ENCODE assay signal across 23 cellular contexts in genomic region chr16:78311831-78312230, GRCh38.
DNase-seq lines count a peak whose midpoint lies in the region; ATAC-seq and TF ChIP-seq lines count a peak whose summit lies in the region.
"Had no signal": no experiment of that assay in that cellular context is flagged by ENCODE, and none has a peak within 500 bp of the region (broad histone marks: within the 10 kb centered on the region; RNA-seq: fewer than 3 reads in every experiment).

No MANE protein-coding gene starts in this region.

- H3K36me3 ChIP-seq in GM23338 (ENCODE audit: insufficient read depth) (no peaks in the 10 kb centered on the region), endodermal cell (ENCODE audit: control insufficient read depth, insufficient read depth, low read length) (peaks cover 10% of the 10 kb centered on the region), neural progenitor cell (no peaks in the 10 kb centered on the region)

- no peaks in the 10 kb centered on the region for H3K27me3 ChIP-seq in GM23338 (ENCODE audit: insufficient read depth)
- no peaks in the 10 kb centered on the region for H3K27me3 ChIP-seq in endodermal cell (ENCODE audit: control insufficient read depth, insufficient read depth, low read length, poor library complexity, severe bottlenecking)
- no peaks in the 10 kb centered on the region for H3K27me3 ChIP-seq in neural progenitor cell

- H3K4me3 ChIP-seq in GM23338: no peak overlapping the region
- H3K4me3 ChIP-seq in endodermal cell (ENCODE audit: low read length): peak overlapping the region; percentile 80
- H3K4me3 ChIP-seq in neural progenitor cell: peak overlapping the region; percentile 7
- H3K4me3 ChIP-seq: GM23248, SK-N-MC had no signal

- no peak overlapping the region for H3K4me3 Mint-ChIP-seq in GM23338
- no peak overlapping the region for H3K4me3 Mint-ChIP-seq in endodermal cell
- no peak overlapping the region for H3K4me3 Mint-ChIP-seq in neural progenitor cell
- H3K4me3 Mint-ChIP-seq in activated naive CD4-positive, alpha-beta T cell treated with anti-CD3 and anti-CD28 coated beads, Interleukin-2, amount 10 ng/mL, durations not matched to agents 7 days and 5 days: no peak overlapping the region
- H3K4me3 Mint-ChIP-seq: CD14-positive monocyte; CD8-positive, alpha-beta memory T cell; IgD-negative memory B cell had no signal

- H3K9me3 Mint-ChIP-seq in GM23338 (no peaks in the 10 kb centered on the region), endodermal cell (no peaks in the 10 kb centered on the region), neural progenitor cell (no peaks in the 10 kb centered on the region)
- no peaks in the 10 kb centered on the region for H3K9me3 Mint-ChIP-seq in activated naive CD4-positive, alpha-beta T cell treated with anti-CD3 and anti-CD28 coated beads, Interleukin-2, amount 10 ng/mL, durations not matched to agents 7 days and 5 days
- H3K9me3 Mint-ChIP-seq: CD14-positive monocyte; CD8-positive, alpha-beta memory T cell; IgD-negative memory B cell had no signal

- H3K27ac ChIP-seq in GM23338 (ENCODE audit: low read depth) (no peak overlapping the region), endodermal cell (ENCODE audit: low read depth, low read length) (no peak overlapping the region), neural progenitor cell (peak overlapping the region; percentile 9)
- H3K27ac ChIP-seq: GM23248, KMS-11, RWPE1, SK-N-MC had no signal

- CTCF ChIA-PET in activated naive CD4-positive, alpha-beta T cell treated with anti-CD3 and anti-CD28 coated beads, Interleukin-2, amount 10 ng/mL, durations not matched to agents 7 days and 5 days (lab: Charles Lee): no interaction called here

- ATAC-seq in GM23338 (peak; percentile 18; the same call in 2 of the 3 replicates), HG03108 (IDR thresholded peaks at IDR 0.05; ENCODE audit: unreplicated experiment) (no peak)
- ATAC-seq: Panc1 had no signal

- H3K4me1 Mint-ChIP-seq in GM23338 (peaks cover 54% of the 10 kb centered on the region), endodermal cell (peaks cover 59% of the 10 kb centered on the region), neural progenitor cell (peaks cover 43% of the 10 kb centered on the region)
- H3K4me1 Mint-ChIP-seq in activated naive CD4-positive, alpha-beta T cell treated with anti-CD3 and anti-CD28 coated beads, Interleukin-2, amount 10 ng/mL, durations not matched to agents 7 days and 5 days: peaks cover 7% of the 10 kb centered on the region
- H3K4me1 Mint-ChIP-seq: CD14-positive monocyte had no signal

- H3K27ac Mint-ChIP-seq in GM23338 (no peak overlapping the region), endodermal cell (no peak overlapping the region), neural progenitor cell (no peak overlapping the region)
- H3K27ac Mint-ChIP-seq in activated naive CD4-positive, alpha-beta T cell treated with anti-CD3 and anti-CD28 coated beads, Interleukin-2, amount 10 ng/mL, durations not matched to agents 7 days and 5 days: no peak overlapping the region

- H3K36me3 Mint-ChIP-seq in GM23338 (ENCODE audit: low read depth) (no peaks in the 10 kb centered on the region), endodermal cell (ENCODE audit: low read depth) (no peaks in the 10 kb centered on the region), neural progenitor cell (no peaks in the 10 kb centered on the region)
- no peaks in the 10 kb centered on the region for H3K36me3 Mint-ChIP-seq in activated naive CD4-positive, alpha-beta T cell treated with anti-CD3 and anti-CD28 coated beads, Interleukin-2, amount 10 ng/mL, durations not matched to agents 7 days and 5 days
- H3K36me3 Mint-ChIP-seq: CD14-positive monocyte had no signal

- no peaks in the 10 kb centered on the region for H4K20me1 ChIP-seq in GM23338 (replicated peaks; ENCODE audit: insufficient read depth)
- no peaks in the 10 kb centered on the region for H4K20me1 ChIP-seq in neural progenitor cell (ENCODE audit: low read depth)

- H3K4me1 ChIP-seq in GM23338 (ENCODE audit: insufficient read depth): peaks cover 43% of the 10 kb centered on the region
- H3K4me1 ChIP-seq in endodermal cell (ENCODE audit: control insufficient read depth, insufficient read depth, low read length): peaks cover 20% of the 10 kb centered on the region
- H3K4me1 ChIP-seq in neural progenitor cell: peaks cover 35% of the 10 kb centered on the region

- no peak for TF ChIP-seq CTCF in GM23338 (conservative IDR thresholded peaks at IDR 0.05; ENCODE audit: low read depth in 2 of 2)
- TF ChIP-seq CTCF in endodermal cell (conservative IDR thresholded peaks at IDR 0.05): no peak
- no peak for TF ChIP-seq CTCF in neural progenitor cell (IDR thresholded peaks at IDR 0.05)

- no peak for DNase-seq in GM23338 (ENCODE audit: low spot score)
- no peak for DNase-seq in endodermal cell
- DNase-seq in neural progenitor cell (ENCODE audit: low spot score): no peak
- DNase-seq in OCI-M2 (lab: John Stamatoyannopoulos, UW; ENCODE audit: unreplicated experiment): no peak
- no peak for DNase-seq in GF-D8 (lab: John Stamatoyannopoulos, UW)
- DNase-seq in activated naive CD4-positive, alpha-beta T cell treated with anti-CD3 and anti-CD28 coated beads, Interleukin-2, amount 10 ng/mL, durations not matched to agents 7 days and 5 days: no peak
- DNase-seq: CD8-positive, alpha-beta memory T cell; GM23248; HCEC 1CT; NCI-H1048; NCI-H1694; NCI-H2029 treated with DMSO at 0.1 percent for 48 hours; NCI-H226; NCI-H510A; NCI-H69; SHP77 had no signal

- no peaks in the 10 kb centered on the region for H3F3A ChIP-seq in GM23338 (replicated peaks; ENCODE audit: low read depth)
- no peaks in the 10 kb centered on the region for H3F3A ChIP-seq in neural progenitor cell (ENCODE audit: low read depth)

- H3K9me2 ChIP-seq in GM23338 (ENCODE audit: insufficient read depth): peaks cover 2% of the 10 kb centered on the region; the same call in 1 of the 2 replicates

- H2AFZ ChIP-seq in GM23338 (no peak overlapping the region), neural progenitor cell (replicated peaks) (no peak overlapping the region)
- H2AFZ ChIP-seq: GM23248 had no signal

- no peaks in the 10 kb centered on the region for H3K9me3 ChIP-seq in endodermal cell (ENCODE audit: control insufficient read depth, low read length)
- H3K9me3 ChIP-seq in neural progenitor cell (ENCODE audit: low read depth): no peaks in the 10 kb centered on the region

- 69 to 70% methylated on average over 2 to 4 of the region's 4 CpGs for WGBS in endodermal cell (ENCODE audit: insufficient coverage in 1 of 2, insufficient read length in 1 of 2), 2 experiments

- H3K27me3 Mint-ChIP-seq in GM23338 (ENCODE audit: insufficient read depth, low read depth, poor library complexity) (peaks cover 6% of the 10 kb centered on the region), endodermal cell (ENCODE audit: insufficient read depth) (no peaks in the 10 kb centered on the region), neural progenitor cell (ENCODE audit: insufficient read depth, low read depth) (no peaks in the 10 kb centered on the region)
- H3K27me3 Mint-ChIP-seq in activated naive CD4-positive, alpha-beta T cell treated with anti-CD3 and anti-CD28 coated beads, Interleukin-2, amount 10 ng/mL, durations not matched to agents 7 days and 5 days: no peaks in the 10 kb centered on the region
- H3K27me3 Mint-ChIP-seq: CD8-positive, alpha-beta memory T cell; IgD-negative memory B cell had no signal

- H3K79me2 ChIP-seq in GM23338 (replicated peaks; ENCODE audit: insufficient read depth) (no peaks in the 10 kb centered on the region), neural progenitor cell (ENCODE audit: low read depth) (no peaks in the 10 kb centered on the region)

- H3K9ac ChIP-seq in endodermal cell (ENCODE audit: extremely low read depth, low read length, poor library complexity, severe bottlenecking) (no peak overlapping the region), neural progenitor cell (no peak overlapping the region)
- H3K9ac ChIP-seq: GM23248, KMS-11 had no signal

- H3K4me2 ChIP-seq in GM23338 (no peak overlapping the region), neural progenitor cell (peak overlapping the region; percentile 72)
- H3K4me2 ChIP-seq: KMS-11 had no signal

TF ChIP-seq in GM23338, 12 proteins besides CTCF, POLR2A, EP300 and RAD21 (continues in another document):
- no peak for TF ChIP-seq ETS1 (IDR thresholded peaks at IDR 0.05)
